ENCODE assay signal across 17 cellular contexts in the genomic region with DNA sequence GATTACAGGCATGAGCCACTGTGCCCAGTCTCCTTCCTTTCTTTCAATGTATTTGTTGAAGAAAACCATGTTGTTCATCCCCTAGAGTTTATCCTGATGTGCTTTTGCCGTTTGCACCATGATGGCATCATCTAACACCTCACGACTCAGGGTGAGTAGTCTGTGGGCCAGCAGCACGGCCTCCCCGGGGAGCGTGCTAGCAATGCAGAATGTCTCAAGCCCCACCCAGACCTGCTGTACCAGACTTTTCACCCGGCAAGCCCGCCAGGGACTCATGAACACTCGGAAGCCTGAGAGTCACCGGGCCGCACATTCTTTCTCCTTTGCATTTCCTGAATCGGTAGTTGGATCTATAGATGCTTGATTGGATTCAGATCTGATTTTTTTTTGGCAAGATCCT.
A peak's percentile ranks its signal among the peaks of the same experiment; 100 is the strongest.
DNase-seq lines count a peak whose midpoint lies in the region; ATAC-seq and TF ChIP-seq lines count a peak whose summit lies in the region.
"Had no signal": no experiment of that assay in that cellular context is flagged by ENCODE, and none has a peak within 500 bp of the region (broad histone marks: within the 10 kb centered on the region; RNA-seq: fewer than 3 reads in every experiment).

No MANE protein-coding gene starts in this region.

- no peaks in the 10 kb centered on the region for H3K36me3 Mint-ChIP-seq in stimulated activated effector memory CD8-positive, alpha-beta T cell treated with anti-CD3 and anti-CD28 coated beads, Interleukin-12 subunit alpha, Interleukin-12 subunit beta, amount 100 ng/mL, for 72 hours

- no peak overlapping the region for H3K4me3 Mint-ChIP-seq in stimulated activated effector memory CD8-positive, alpha-beta T cell treated with anti-CD3 and anti-CD28 coated beads, Interleukin-12 subunit alpha, Interleukin-12 subunit beta, amount 100 ng/mL, for 72 hours
- H3K4me3 Mint-ChIP-seq: B cell; CD4-positive, alpha-beta memory T cell; GM23338 had no signal

- DNase-seq in HT-29 (ENCODE audit: low spot score) (peak; percentile 54), PC-3 (peak; percentile 48), epithelial cell of prostate (ENCODE audit: low read depth, low spot score) (peak; percentile 16), NCI-H2081 treated with DMSO at 0.1 percent for 48 hours (lab: John Stamatoyannopoulos, UW) (no peak), ecto neural progenitor cell (ENCODE audit: low spot score) (no peak), sciatic nerve (ENCODE audit: low spot score) (no peak)
- no peak for DNase-seq in stimulated activated effector memory CD8-positive, alpha-beta T cell treated with anti-CD3 and anti-CD28 coated beads, Interleukin-12 subunit alpha, Interleukin-12 subunit beta, amount 100 ng/mL, for 72 hours (ENCODE audit: low spot score in 2 of 2)
- DNase-seq: CD4-positive, alpha-beta memory T cell; Karpas-422; MM.1S; NCI-H1105 treated with DMSO at 0.1 percent for 48 hours; NCI-H187; NCI-H510A; NCI-H82; RPMI8226 had no signal

- no peak overlapping the region for H3K4me2 ChIP-seq in PC-3 (ENCODE audit: low read length)
- H3K4me2 ChIP-seq: GM23338 had no signal

- POLR2A ChIA-PET in PC-3 (lab: Charles Lee; ENCODE audit: unreplicated experiment): no interaction called here

- H3K9ac ChIP-seq in PC-3 (ENCODE audit: low read length): no peak overlapping the region

- H3K27ac ChIP-seq in PC-3 (ENCODE audit: low read length) (no peak overlapping the region), epithelial cell of prostate (peak overlapping the region; percentile 48)

- peaks cover 7% of the 10 kb centered on the region; the same call in 1 of the 2 replicates for H3K4me1 ChIP-seq in PC-3 (ENCODE audit: insufficient read depth, low read length)

- H3K27me3 ChIP-seq in PC-3 (ENCODE audit: low read length): no peaks in the 10 kb centered on the region

- H3K36me3 ChIP-seq in PC-3 (ENCODE audit: low read depth, low read length): no peaks in the 10 kb centered on the region

- CTCF ChIA-PET in PC-3 (lab: Charles Lee): no interaction called here

- peak overlapping the region; percentile 50 for H3K27ac Mint-ChIP-seq in stimulated activated effector memory CD8-positive, alpha-beta T cell treated with anti-CD3 and anti-CD28 coated beads, Interleukin-12 subunit alpha, Interleukin-12 subunit beta, amount 100 ng/mL, for 72 hours
- H3K27ac Mint-ChIP-seq: B cell; CD4-positive, alpha-beta memory T cell; GM23338 had no signal

- TF ChIP-seq CTCF in PC-3 (conservative IDR thresholded peaks at IDR 0.05; ENCODE audit: low read depth, low read length): no peak

- no peaks in the 10 kb centered on the region for H3F3A ChIP-seq in PC-3 (ENCODE audit: low read length, unreplicated experiment)

- no peak overlapping the region for H3K4me3 ChIP-seq in PC-3 (ENCODE audit: low read length)
- H3K4me3 ChIP-seq: GM23338 had no signal

- no TSS peak for BruUV-seq in PC-3 (replicated peaks; lab: Mats Ljungman, UMichigan)

- peak; percentile 19; the same call in 1 of the 2 replicates for ATAC-seq in PC-3
- no peak for ATAC-seq in stimulated activated effector memory CD8-positive, alpha-beta T cell treated with anti-CD3 and anti-CD28 coated beads, Interleukin-12 subunit alpha, Interleukin-12 subunit beta, amount 100 ng/mL, for 72 hours
- ATAC-seq in sciatic nerve: no peak
- ATAC-seq: GM23338 had no signal

- H3K4me1 Mint-ChIP-seq in stimulated activated effector memory CD8-positive, alpha-beta T cell treated with anti-CD3 and anti-CD28 coated beads, Interleukin-12 subunit alpha, Interleukin-12 subunit beta, amount 100 ng/mL, for 72 hours: no peaks in the 10 kb centered on the region
- H3K4me1 Mint-ChIP-seq: B cell had no signal

- no peak overlapping the region for H2AFZ ChIP-seq in PC-3 (ENCODE audit: low read length)

- H3K9me3 ChIP-seq in PC-3 (ENCODE audit: low read length): no peaks in the 10 kb centered on the region

- intact Hi-C loops in PC-3 (cut with micrococcal nuclease): loop anchor here (2.0 to 10.0 kb wide), 3 partner anchors 81 to 415 kb away; no protein-coding TSS in a partner anchor
- intact Hi-C loops in sciatic nerve (cut with DNase I): loop anchor here (10.0 kb wide), 1 partner anchor 161 kb away; no protein-coding TSS in a partner anchor

- no peaks in the 10 kb centered on the region for H3K9me2 ChIP-seq in PC-3 (replicated peaks; ENCODE audit: low read length)

- H3K79me2 ChIP-seq in PC-3 (ENCODE audit: low read length): no peaks in the 10 kb centered on the region

- no peaks in the 10 kb centered on the region for H3K9me3 Mint-ChIP-seq in stimulated activated effector memory CD8-positive, alpha-beta T cell treated with anti-CD3 and anti-CD28 coated beads, Interleukin-12 subunit alpha, Interleukin-12 subunit beta, amount 100 ng/mL, for 72 hours

- H4K20me1 ChIP-seq in PC-3 (ENCODE audit: low read length): no peaks in the 10 kb centered on the region

Comparison
In these comparisons a context has a peak if more than half of its experiments do, and no peak if none do; other contexts are left out.
1. DNase-seq: peak in HT-29 (single experiment), PC-3 (single experiment) and epithelial cell of prostate (single experiment); none in stimulated activated effector memory CD8-positive, alpha-beta T cell treated with anti-CD3 and anti-CD28 coated beads, Interleukin-12 subunit alpha, Interleukin-12 subunit beta, amount 100 ng/mL, for 72 hours (0 of 2), NCI-H2081 treated with DMSO at 0.1 percent for 48 hours (single experiment), ecto neural progenitor cell (single experiment) and sciatic nerve (single experiment).